ENCODE assay signal across 14 cellular contexts in the genomic region with DNA sequence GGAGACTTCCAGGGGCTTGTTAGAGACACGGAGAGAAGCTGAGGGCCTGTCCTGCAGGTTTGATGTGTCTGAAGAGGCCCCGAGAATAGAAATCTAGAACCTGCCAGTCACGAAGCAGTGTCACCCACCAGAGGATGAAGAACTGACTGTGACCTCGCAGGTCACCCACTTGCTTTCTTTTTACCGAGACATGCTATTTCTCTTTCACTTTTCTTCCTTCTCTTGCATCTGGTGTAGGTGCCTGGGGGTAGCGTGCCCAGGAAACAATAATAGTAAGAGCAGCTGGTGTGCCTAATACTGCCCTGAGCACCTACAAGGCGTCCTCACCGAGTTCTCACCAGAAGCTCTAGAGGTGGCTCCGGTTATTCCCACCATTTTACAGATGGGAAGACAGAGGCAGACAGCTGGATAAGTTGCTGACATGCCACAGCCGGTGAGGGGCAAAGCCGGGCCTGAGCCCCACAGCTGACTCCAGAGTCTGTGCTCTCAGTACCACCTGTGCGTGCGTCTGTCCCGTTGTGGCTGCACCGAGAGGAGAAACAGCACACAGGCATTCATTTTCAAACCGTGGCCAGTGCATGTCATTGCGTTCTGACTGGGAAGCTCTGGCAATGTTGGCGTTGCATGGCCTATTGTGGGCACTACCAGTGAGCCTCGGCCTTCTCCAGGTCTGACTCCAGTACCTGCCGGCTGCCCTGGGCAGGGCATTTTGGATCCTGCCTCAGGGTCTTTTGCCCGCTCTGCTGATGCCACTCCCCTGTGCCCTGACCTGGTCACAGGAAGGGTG. TPM values are rescaled to one million over a fixed set of nuclear protein-coding genes. Genes with fewer than 3 reads are reported as not detected.
DNase-seq lines count a peak whose midpoint lies in the region; ATAC-seq and TF ChIP-seq lines count a peak whose summit lies in the region.
"Had no signal": no experiment of that assay in that cellular context is flagged by ENCODE, and none has a peak within 500 bp of the region (broad histone marks: within the 10 kb centered on the region; RNA-seq: fewer than 3 reads in every experiment).

No MANE protein-coding gene starts in this region.

- H3K36me3 ChIP-seq in psoas muscle (ENCODE audit: insufficient read depth in 1 of 2, low read depth in 1 of 2) = no peaks in the 10 kb centered on the region
- no peaks in the 10 kb centered on the region for H3K36me3 ChIP-seq in HAP-1 (replicated peaks)
- H3K36me3 ChIP-seq: brain microvascular endothelial cell, SJCRH30 had no signal

- H3K4me1 Mint-ChIP-seq in T-cell = peaks cover 0 to 3% (median 0%) of the 10 kb centered on the region in 3 donors
- H3K4me1 Mint-ChIP-seq in activated T-helper 2 cell treated with anti-CD3 and anti-CD28 coated beads, Interferon-gamma antibody, Interleukin-2, Interleukin-4, amounts not matched to agents 10 μg/mL and 5 μg/mL and 100 μg/mL, durations not matched to agents 14 hours and 24 hours and 36 hours (ENCODE audit: low read depth) = peaks cover 22% of the 10 kb centered on the region

- CTCF ChIA-PET in T-cell (lab: Charles Lee) = no interaction called here

- H3K27me3 ChIP-seq in psoas muscle (ENCODE audit: insufficient read depth in 3 of 3, low read length in 2 of 3) (no peaks in the 10 kb centered on the region), HAP-1 (ENCODE audit: low read depth) (no peaks in the 10 kb centered on the region)
- H3K27me3 ChIP-seq: brain microvascular endothelial cell, SJCRH30 had no signal

- TF ChIP-seq CTCF in GM10266 (IDR thresholded peaks at IDR 0.05; ENCODE audit: control insufficient read depth, insufficient read depth, low read depth, missing control alignments) (no peak), epithelial cell of esophagus (IDR thresholded peaks at IDR 0.05; ENCODE audit: insufficient read depth, low read depth, low read length, missing control alignments) (no peak), psoas muscle (IDR thresholded peaks at IDR 0.05) (no peak)

- H3K4me3 Mint-ChIP-seq in T-cell = no peak overlapping the region
- no peak overlapping the region for H3K4me3 Mint-ChIP-seq in activated T-helper 2 cell treated with anti-CD3 and anti-CD28 coated beads, Interferon-gamma antibody, Interleukin-2, Interleukin-4, amounts not matched to agents 10 μg/mL and 5 μg/mL and 100 μg/mL, durations not matched to agents 14 hours and 24 hours and 36 hours (ENCODE audit: low read depth)

- WGBS in psoas muscle, 3 donors = 58 to 80% (median 62%) methylated on average over 21 of the region's 21 CpGs

- H3K9me3 Mint-ChIP-seq in T-cell = no peaks in the 10 kb centered on the region
- H3K9me3 Mint-ChIP-seq in activated T-helper 2 cell treated with anti-CD3 and anti-CD28 coated beads, Interferon-gamma antibody, Interleukin-2, Interleukin-4, amounts not matched to agents 10 μg/mL and 5 μg/mL and 100 μg/mL, durations not matched to agents 14 hours and 24 hours and 36 hours = no peaks in the 10 kb centered on the region

- H3K27me3 Mint-ChIP-seq in T-cell = peaks cover 4 to 16% of the 10 kb centered on the region in 2 donors
- no peaks in the 10 kb centered on the region for H3K27me3 Mint-ChIP-seq in activated T-helper 2 cell treated with anti-CD3 and anti-CD28 coated beads, Interferon-gamma antibody, Interleukin-2, Interleukin-4, amounts not matched to agents 10 μg/mL and 5 μg/mL and 100 μg/mL, durations not matched to agents 14 hours and 24 hours and 36 hours (ENCODE audit: low read depth)

- H3K27ac Mint-ChIP-seq in T-cell = no peak overlapping the region
- no peak overlapping the region for H3K27ac Mint-ChIP-seq in activated T-helper 2 cell treated with anti-CD3 and anti-CD28 coated beads, Interferon-gamma antibody, Interleukin-2, Interleukin-4, amounts not matched to agents 10 μg/mL and 5 μg/mL and 100 μg/mL, durations not matched to agents 14 hours and 24 hours and 36 hours

- in situ Hi-C loops in HAP-1 (cut with MboI; ENCODE audit: low sequenced_read_pairs) = loop anchor here (25.0 kb wide), 1 partner anchor 240 kb away; the partner anchor contains the start of genes ANAPC16 and ASCC1

- H3K4me1 ChIP-seq in psoas muscle (peaks cover 58% of the 10 kb centered on the region), HAP-1 (peaks cover 8% of the 10 kb centered on the region)

- intact Hi-C loops in psoas muscle (cut with DNase I) = loop anchor here in 1 of 2 donors (5.0 kb wide), 1 partner anchor 75 kb away; no protein-coding TSS in a partner anchor
- intact Hi-C loops in activated T-helper 2 cell treated with anti-CD3 and anti-CD28 coated beads, Interferon-gamma antibody, Interleukin-2, Interleukin-4, amounts not matched to agents 10 μg/mL and 5 μg/mL and 100 μg/mL, durations not matched to agents 14 hours and 24 hours and 36 hours (cut with micrococcal nuclease) = no loop called here

- POLR2A ChIA-PET in T-cell (lab: Charles Lee) = no interaction called here

- peak overlapping the region; percentile 54 for H3K27ac ChIP-seq in psoas muscle
- H3K27ac ChIP-seq: brain microvascular endothelial cell, SJCRH30 had no signal

- ATAC-seq in HG02943 (IDR thresholded peaks at IDR 0.05; ENCODE audit: low read depth, unreplicated experiment) (peak; percentile 45), psoas muscle (no peak), T-cell (replicated peaks in 1 of 4) (no peak)

- H3K9me3 ChIP-seq in psoas muscle (no peaks in the 10 kb centered on the region), HAP-1 (no peaks in the 10 kb centered on the region)
- H3K9me3 ChIP-seq: SJCRH30 had no signal

- H3K36me3 Mint-ChIP-seq in T-cell = no peaks in the 10 kb centered on the region
- H3K36me3 Mint-ChIP-seq in activated T-helper 2 cell treated with anti-CD3 and anti-CD28 coated beads, Interferon-gamma antibody, Interleukin-2, Interleukin-4, amounts not matched to agents 10 μg/mL and 5 μg/mL and 100 μg/mL, durations not matched to agents 14 hours and 24 hours and 36 hours (ENCODE audit: low read depth) = no peaks in the 10 kb centered on the region

- peak overlapping the region; percentile 16 for H3K4me3 ChIP-seq in epithelial cell of esophagus (ENCODE audit: low read length)
- no peak overlapping the region for H3K4me3 ChIP-seq in psoas muscle
- H3K4me3 ChIP-seq in HAP-1 = no peak overlapping the region
- H3K4me3 ChIP-seq: SJCRH30 had no signal

- DNase-seq in GM10266 (ENCODE audit: extremely low spot score) = peak; percentile 47
- no peak for DNase-seq in epithelial cell of esophagus (ENCODE audit: low read depth)
- DNase-seq in psoas muscle = no peak
- no peak for DNase-seq in T-cell
- no peak for DNase-seq in HAP-1 (ENCODE audit: low spot score in 2 of 2)
- DNase-seq in stimulated activated CD4-positive, alpha-beta T cell treated with anti-CD3 and anti-CD28 coated beads, Interleukin-2, amount 100 ng/mL, for 24 hours = no peak
- no peak for DNase-seq in activated T-helper 2 cell treated with anti-CD3 and anti-CD28 coated beads, Interferon-gamma antibody, Interleukin-2, Interleukin-4, amounts not matched to agents 10 μg/mL and 5 μg/mL and 100 μg/mL, durations not matched to agents 14 hours and 24 hours and 36 hours (ENCODE audit: low spot score)
- DNase-seq: AML-193, brain microvascular endothelial cell, midbrain, NCI-H1092 treated with DMSO at 0.1 percent for 48 hours, NCI-H524 treated with DMSO at 0.1 percent for 48 hours, SJCRH30 had no signal

RNA-seq across cellular contexts. Expression of gene CHST3, which starts 7.8 kb away (rescaled TPM):
- total RNA-seq in psoas muscle (10 to 100 TPM; 10.6 to 44.0 (median 16.6) TPM), T-cell (under 1 TPM in 3 of 5 donors, not detected in 2; 0.09 to 0.10 (median 0.09) TPM)
- 10 to 100 TPM in 1 of 3 donors, 1 to 10 TPM in 2; 3.3 to 12.1 (median 8.2) TPM for polyA plus RNA-seq in psoas muscle
- total RNA-seq in activated T-helper 2 cell treated with anti-CD3 and anti-CD28 coated beads, Interferon-gamma antibody, Interleukin-2, Interleukin-4, amounts not matched to agents 10 μg/mL and 5 μg/mL and 100 μg/mL, durations not matched to agents 14 hours and 24 hours and 36 hours = 0.52 and 0.62 TPM in 2 replicates
